ENCODE assay signal across 12 cellular contexts in genomic region chr2:42147641-42148274, GRCh38. TPM values are rescaled to one million over a fixed set of nuclear protein-coding genes. Genes with fewer than 3 reads are reported as not detected.
A peak's percentile ranks its signal among the peaks of the same experiment; 100 is the strongest.
DNase-seq lines count a peak whose midpoint lies in the region; ATAC-seq and TF ChIP-seq lines count a peak whose summit lies in the region.
"Had no signal": no experiment of that assay in that cellular context is flagged by ENCODE, and none has a peak within 500 bp of the region (broad histone marks: within the 10 kb centered on the region; RNA-seq: fewer than 3 reads in every experiment).

No MANE protein-coding gene starts in this region.

- no peak overlapping the region for H2AFZ ChIP-seq in SK-N-SH (ENCODE audit: low read depth)
- peak overlapping the region; percentile 62 for H2AFZ ChIP-seq in parathyroid adenoma
- H2AFZ ChIP-seq: PC-9 had no signal

- TF ChIP-seq CTCF in BE2C (IDR thresholded peaks at IDR 0.05; ENCODE audit: low read depth, low read length) (no peak), SK-N-SH (IDR thresholded peaks at IDR 0.05) (no peak), fibroblast of villous mesenchyme (IDR thresholded peaks at IDR 0.05; ENCODE audit: insufficient read depth, low read depth, low read length) (no peak), parathyroid adenoma (IDR thresholded peaks at IDR 0.05) (no peak)

- no peaks in the 10 kb centered on the region for H3K27me3 ChIP-seq in BE2C
- no peaks in the 10 kb centered on the region for H3K27me3 ChIP-seq in SK-N-SH (ENCODE audit: insufficient read depth)
- no peaks in the 10 kb centered on the region for H3K27me3 ChIP-seq in parathyroid adenoma (ENCODE audit: control insufficient read depth, insufficient read depth, low read length)

- H3K4me1 ChIP-seq in BE2C: peaks cover 13% of the 10 kb centered on the region
- H3K4me1 ChIP-seq in SK-N-SH (ENCODE audit: control insufficient read depth in 1 of 2, insufficient read depth in 2 of 2, low read depth in 1 of 2, low read length in 1 of 2): peaks cover 12 to 17% of the 10 kb centered on the region in 2 experiments
- peaks cover 15% of the 10 kb centered on the region for H3K4me1 ChIP-seq in parathyroid adenoma

- 71% methylated on average over 5 of the region's 5 CpGs for WGBS in SK-N-SH (ENCODE audit: low lambda C conversion rate)

- H3K4me2 ChIP-seq in SK-N-SH (no peak overlapping the region), parathyroid adenoma (ENCODE audit: low read length) (no peak overlapping the region)
- H3K4me2 ChIP-seq: PC-9 had no signal

- DNase-seq in BE2C: peak; percentile 61
- peak; percentile 71 for DNase-seq in SK-N-SH
- DNase-seq in fibroblast of villous mesenchyme (ENCODE audit: low read depth): peak; percentile 90
- no peak for DNase-seq in kidney tubule cell (ENCODE audit: low spot score)
- no peak for DNase-seq in activated CD4-positive, alpha-beta T cell treated with anti-CD3 and anti-CD28 coated beads, Interleukin-2, amount 50 U/mL, for 4 hours
- no peak for DNase-seq in T1000 (lab: John Stamatoyannopoulos, UW)
- DNase-seq: activated B cell treated with CpG ODN at 0.5 μM for 24 hours; NCI-H1417; PC-9; stimulated activated naive CD4-positive, alpha-beta T cell had no signal

- no peak for ATAC-seq in GM18870 (IDR thresholded peaks at IDR 0.05; ENCODE audit: unreplicated experiment)

- POLR2A ChIA-PET in SK-N-SH (lab: Yijun Ruan, JAX): interaction anchor here (1.0 to 2.1 kb wide), 2 partner anchors 15 to 16 kb away, joined by 4 to 10 read pairs; no protein-coding TSS in a partner anchor

- no peaks in the 10 kb centered on the region for H3K9me3 ChIP-seq in BE2C
- no peaks in the 10 kb centered on the region for H3K9me3 ChIP-seq in SK-N-SH
- H3K9me3 ChIP-seq in parathyroid adenoma (ENCODE audit: control insufficient read depth, low read length): no peaks in the 10 kb centered on the region

- TF ChIP-seq RAD21 in SK-N-SH (IDR thresholded peaks at IDR 0.05; ENCODE audit: low read length): no peak

- H3K9ac ChIP-seq in SK-N-SH (no peak overlapping the region), parathyroid adenoma (no peak overlapping the region)

- peak; percentile 35 to 73; a peak in 3 of 4 replicates for TF ChIP-seq EP300 in SK-N-SH (IDR thresholded peaks at IDR 0.05; ENCODE audit: borderline replicate concordance in 1 of 2, low read depth in 1 of 2, low read length in 1 of 2)

- no peaks in the 10 kb centered on the region for H3K9me2 ChIP-seq in SK-N-SH

- CTCF ChIA-PET in SK-N-SH (lab: Yijun Ruan, JAX): interaction anchor here (0.8 to 2.7 kb wide), 5 partner anchors 9 to 61 kb away, joined by 3 to 9 read pairs (median 3); no protein-coding TSS in a partner anchor

- peaks cover 18% of the 10 kb centered on the region for H3F3A ChIP-seq in SK-N-SH (replicated peaks; ENCODE audit: insufficient read depth)

- H3K36me3 ChIP-seq in BE2C (no peaks in the 10 kb centered on the region), SK-N-SH (replicated peaks in 1 of 2; ENCODE audit: control insufficient read depth in 1 of 2, insufficient read depth in 2 of 2, low read length in 1 of 2) (no peaks in the 10 kb centered on the region), parathyroid adenoma (ENCODE audit: control insufficient read depth, insufficient read depth, low read length) (no peaks in the 10 kb centered on the region)

- H3K27ac ChIP-seq in SK-N-SH (ENCODE audit: low read depth in 2 of 2, low read length in 1 of 2): peak overlapping the region; percentile 27 to 91; a peak in 3 of 4 replicates
- peak overlapping the region; percentile 71 for H3K27ac ChIP-seq in parathyroid adenoma
- H3K27ac ChIP-seq: PC-9 had no signal

- H4K20me1 ChIP-seq in SK-N-SH (ENCODE audit: insufficient read depth): no peaks in the 10 kb centered on the region

- no peak overlapping the region for H3K4me3 ChIP-seq in BE2C (ENCODE audit: low read depth, low read length)
- H3K4me3 ChIP-seq in SK-N-SH (ENCODE audit: low read depth in 2 of 2, low read length in 1 of 2): no peak overlapping the region
- no peak overlapping the region for H3K4me3 ChIP-seq in fibroblast of villous mesenchyme (ENCODE audit: low read depth, low read length)
- H3K4me3 ChIP-seq in parathyroid adenoma (ENCODE audit: low read depth, low read length): no peak overlapping the region
- H3K4me3 ChIP-seq: PC-9 had no signal

- no peaks in the 10 kb centered on the region for H3K79me2 ChIP-seq in SK-N-SH (ENCODE audit: insufficient read depth)
- H3K79me2 ChIP-seq in parathyroid adenoma: no peaks in the 10 kb centered on the region

TF ChIP-seq in SK-N-SH, 30 proteins besides CTCF, POLR2A, EP300 and RAD21:
- no peak for TF ChIP-seq REST (IDR thresholded peaks at IDR 0.05; ENCODE audit: low read depth, low read length)
- TF ChIP-seq PBX3 (IDR thresholded peaks at IDR 0.05): peak; percentile 33; the same call in 1 of the 2 replicates
- TF ChIP-seq MXI1 (IDR thresholded peaks at IDR 0.05; ENCODE audit: low read depth, low read length): no peak
- peak; percentile 87 for TF ChIP-seq NFIC (IDR thresholded peaks at IDR 0.05; ENCODE audit: borderline replicate concordance)
- TF ChIP-seq TAF1 (IDR thresholded peaks at IDR 0.05; ENCODE audit: borderline replicate concordance, low read depth, low read length): no peak
- TF ChIP-seq FOSL2 (IDR thresholded peaks at IDR 0.05; ENCODE audit: borderline replicate concordance, low read depth): no peak
- TF ChIP-seq CHD2 (IDR thresholded peaks at IDR 0.05; ENCODE audit: low read length, partially characterized antibody): peak; percentile 16
- 0 out of 2 replicates have a peak, but pooled peaks have one; percentile 22 for TF ChIP-seq MAX (IDR thresholded peaks at IDR 0.05; ENCODE audit: low read depth)
- TF ChIP-seq GATA2 (CRISPR knock-in tag; IDR thresholded peaks at IDR 0.05): 0 out of 2 replicates have a peak, but pooled peaks have one; percentile 22
- peak; percentile 73; the same call in 1 of the 2 replicates for TF ChIP-seq TCF12 (IDR thresholded peaks at IDR 0.05)
- TF ChIP-seq FOXJ3 (CRISPR knock-in tag; IDR thresholded peaks at IDR 0.05): 0 out of 2 replicates have a peak, but pooled peaks have one; percentile 28

RNA-seq across cellular contexts. Expression of gene EML4, which starts 21.4 kb away (rescaled TPM):
- 128 TPM for polyA plus RNA-seq in BE2C (2012; ENCODE audit: insufficient read depth, insufficient read length, low read depth)
- polyA plus RNA-seq in SK-N-SH (2012; rRNA removed): 35.0 and 45.8 TPM in 2 replicates
- 45.2 and 45.3 TPM in 2 replicates for polyA plus RNA-seq in SK-N-SH (2012; cell fraction: cytosol; rRNA removed)
- 61.1 and 88.5 TPM in 2 replicates for polyA plus RNA-seq in SK-N-SH (2012; cell fraction: nucleus; rRNA removed)
- total RNA-seq in fibroblast of villous mesenchyme: 65.1 and 88.1 TPM in 2 replicates

Comparison
In these comparisons a context has a peak if more than half of its experiments do, and no peak if none do; other contexts are left out.
1. DNase-seq: peak in BE2C (single experiment), SK-N-SH (single experiment) and fibroblast of villous mesenchyme (single experiment); none in kidney tubule cell (single experiment), activated CD4-positive, alpha-beta T cell treated with anti-CD3 and anti-CD28 coated beads, Interleukin-2, amount 50 U/mL, for 4 hours (0 of 2) and T1000 (single experiment).